ENCODE assay signal across 12 cellular contexts in the genomic region with DNA sequence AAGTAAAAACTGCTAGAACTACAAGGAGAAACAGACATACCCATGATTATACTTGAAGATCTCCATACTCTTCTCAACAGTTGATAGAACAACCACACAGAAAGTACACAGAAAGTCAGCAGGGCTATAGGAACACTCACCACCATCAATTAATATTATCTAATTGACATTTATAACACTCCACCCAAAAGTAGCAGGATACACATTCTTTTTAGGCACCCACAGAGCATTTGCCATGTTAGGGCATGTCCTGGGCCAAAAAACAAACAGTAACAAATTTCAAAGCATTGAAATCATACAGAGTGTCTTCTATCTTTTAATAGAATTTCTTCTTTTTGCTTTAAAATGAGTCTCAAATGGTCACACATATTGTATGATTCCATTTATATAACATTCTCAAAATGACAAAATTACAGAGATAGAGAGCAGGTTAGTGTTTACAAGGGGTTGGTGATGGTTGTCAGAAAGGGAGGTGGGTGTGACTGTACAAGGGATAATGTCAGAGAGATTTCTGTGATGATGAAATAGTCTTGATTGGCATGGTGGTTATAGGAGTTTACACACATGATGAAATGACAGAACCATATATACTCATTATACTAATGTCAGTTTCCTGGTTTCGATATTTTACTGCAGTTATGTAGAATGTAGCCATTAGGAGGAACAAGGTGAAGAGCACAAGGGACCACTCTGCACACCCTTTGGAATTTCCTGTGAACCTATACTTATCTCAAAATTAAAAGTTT.
DNase-seq lines count a peak whose midpoint lies in the region; ATAC-seq and TF ChIP-seq lines count a peak whose summit lies in the region.
"Had no signal": no experiment of that assay in that cellular context is flagged by ENCODE, and none has a peak within 500 bp of the region (broad histone marks: within the 10 kb centered on the region; RNA-seq: fewer than 3 reads in every experiment).

No MANE protein-coding gene starts in this region.

- H3K9me3 Mint-ChIP-seq in CD4-positive, alpha-beta memory T cell = peaks cover 0 to 30% (median 17%) of the 10 kb centered on the region in 8 donors

- ATAC-seq in GM21786 (IDR thresholded peaks at IDR 0.05; ENCODE audit: unreplicated experiment) = peak; percentile 51
- ATAC-seq in foreskin keratinocyte = peak; percentile 77
- no peak for ATAC-seq in HG03196 (IDR thresholded peaks at IDR 0.05; ENCODE audit: unreplicated experiment)
- no peak for ATAC-seq in Right ventricle myocardium inferior
- ATAC-seq: heart left ventricle had no signal

- H3K27me3 ChIP-seq in CD4-positive, alpha-beta memory T cell (ENCODE audit: insufficient read depth, low read length) = no peaks in the 10 kb centered on the region
- H3K27me3 ChIP-seq in foreskin keratinocyte = no peaks in the 10 kb centered on the region
- H3K27me3 ChIP-seq: dorsolateral prefrontal cortex, heart left ventricle had no signal

- POLR2A ChIA-PET in CD4-positive, alpha-beta memory T cell (lab: Charles Lee; ENCODE audit: partially characterized antibody) = no interaction called here

- peaks cover 63 to 93% (median 79%) of the 10 kb centered on the region in 4 donors for H3K4me1 Mint-ChIP-seq in CD4-positive, alpha-beta memory T cell

- H3K4me3 ChIP-seq in CD4-positive, alpha-beta memory T cell (ENCODE audit: low read length in 2 of 2) = no peak overlapping the region
- H3K4me3 ChIP-seq: dorsolateral prefrontal cortex, heart left ventricle, lung had no signal

- CTCF ChIA-PET in CD4-positive, alpha-beta memory T cell (lab: Charles Lee; ENCODE audit: partially characterized antibody) = interaction anchor here (1.5 kb wide), 1 partner anchor 30 kb away, joined by 5 read pairs; no protein-coding TSS in a partner anchor

- H3K4me1 ChIP-seq in CD4-positive, alpha-beta memory T cell (ENCODE audit: insufficient read depth, low read length) = peaks cover 79% of the 10 kb centered on the region
- peaks cover 21% of the 10 kb centered on the region for H3K4me1 ChIP-seq in foreskin keratinocyte

- H3K36me3 ChIP-seq in CD4-positive, alpha-beta memory T cell (ENCODE audit: insufficient read depth, low read length) = peaks cover 13% of the 10 kb centered on the region

- intact Hi-C loops in CD4-positive, alpha-beta memory T cell (cut with micrococcal nuclease) = no loop called here
- intact Hi-C loops in Right ventricle myocardium inferior (cut with DNase I) = loop anchor here (2.0 kb wide), 1 partner anchor 39 kb away; no protein-coding TSS in a partner anchor

- no peaks in the 10 kb centered on the region for H3K9me3 ChIP-seq in CD4-positive, alpha-beta memory T cell (ENCODE audit: control insufficient read depth in 1 of 2, low read length in 2 of 2)

- no peak overlapping the region for H3K27ac ChIP-seq in CD4-positive, alpha-beta memory T cell (ENCODE audit: low read depth, low read length)
- peak overlapping the region; percentile 63 for H3K27ac ChIP-seq in foreskin keratinocyte
- H3K27ac ChIP-seq: dorsolateral prefrontal cortex, heart left ventricle had no signal

- H3K36me3 Mint-ChIP-seq in CD4-positive, alpha-beta memory T cell = peaks cover 72 to 73% of the 10 kb centered on the region in 2 donors

- H3K27ac Mint-ChIP-seq in CD4-positive, alpha-beta memory T cell = peak overlapping the region; percentile 18 to 94 (median 84)

- in situ Hi-C loops in GM13976 (cut with MboI; ENCODE audit: low sequenced_read_pairs, unreplicated experiment) = no loop called here

- H3K27me3 Mint-ChIP-seq in CD4-positive, alpha-beta memory T cell = no peaks in the 10 kb centered on the region

- no peak for DNase-seq in CD4-positive, alpha-beta memory T cell
- DNase-seq in SKM-1 (lab: John Stamatoyannopoulos, UW; ENCODE audit: unreplicated experiment) (peak; percentile 3), foreskin keratinocyte (peak; percentile 68 to 81), GM13976 (ENCODE audit: low spot score) (no peak), cerebellar nuclear complex (lab: John Stamatoyannopoulos, UW) (no peak), Right ventricle myocardium inferior (ENCODE audit: missing footprints) (no peak)
- DNase-seq: dorsolateral prefrontal cortex, heart left ventricle, NCI-H524 treated with DMSO at 0.1 percent for 48 hours had no signal

- TF ChIP-seq CTCF in foreskin keratinocyte (conservative IDR thresholded peaks at IDR 0.05) = no peak
- no peak for TF ChIP-seq CTCF in GM13976 (IDR thresholded peaks at IDR 0.05; ENCODE audit: borderline replicate concordance, control extremely low read depth, extremely low read depth, insufficient read depth, missing control alignments)

- H3K4me3 Mint-ChIP-seq in CD4-positive, alpha-beta memory T cell = peak overlapping the region in 4 of 8 donors; percentile 21 to 78 (median 27)

Comparison
In these comparisons a context has a peak if more than half of its experiments do, and no peak if none do; other contexts are left out.
1. DNase-seq: peak in SKM-1 (single experiment) and foreskin keratinocyte (2 of 2); none in CD4-positive, alpha-beta memory T cell (0 of 5), GM13976 (single experiment), cerebellar nuclear complex (0 of 2) and Right ventricle myocardium inferior (single experiment).
2. ATAC-seq: peak in GM21786 (single experiment) and foreskin keratinocyte (single experiment); none in HG03196 (single experiment) and Right ventricle myocardium inferior (single experiment).